23 cellular contexts compared by ENCODE assay signal in the genomic region with DNA sequence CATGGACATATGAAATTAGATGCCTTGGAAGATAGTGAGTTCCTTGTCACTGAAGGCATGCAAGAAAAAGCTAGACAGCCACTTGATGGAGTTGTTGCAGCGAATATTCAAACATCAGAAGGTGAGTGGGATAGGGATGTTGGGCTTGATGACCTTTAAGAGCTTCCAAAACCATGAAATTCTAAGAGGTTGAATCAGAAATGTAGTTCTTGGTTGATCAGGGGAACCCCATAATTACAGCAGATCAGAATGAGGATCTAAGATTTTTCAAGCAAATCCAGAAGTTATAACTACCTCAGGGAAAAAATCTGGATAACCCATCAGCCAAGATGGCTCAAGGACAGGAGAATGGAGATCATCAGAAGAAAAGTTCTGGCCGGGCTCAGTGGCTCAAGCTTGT.
DNase-seq lines count a peak whose midpoint lies in the region; ATAC-seq and TF ChIP-seq lines count a peak whose summit lies in the region.
"Had no signal": no experiment of that assay in that cellular context is flagged by ENCODE, and none has a peak within 500 bp of the region (broad histone marks: within the 10 kb centered on the region; RNA-seq: fewer than 3 reads in every experiment).

No MANE protein-coding gene starts in this region.

- H3K27ac ChIP-seq in osteoblast (ENCODE audit: low read depth, low read length), result no peak overlapping the region
- H3K27ac ChIP-seq: 22Rv1; A549; BLaER1 treated with 17β-estradiol and CSF1 and Interleukin-3, amounts not matched to agents 10 nM and 100 nM; C4-2B had no signal

- no peaks in the 10 kb centered on the region for H3K27me3 ChIP-seq in osteoblast (ENCODE audit: insufficient read depth, low read length)
- H3K27me3 ChIP-seq: BLaER1 treated with 17β-estradiol and CSF1 and Interleukin-3, amounts not matched to agents 10 nM and 100 nM had no signal

- H3K4me1 ChIP-seq in osteoblast (ENCODE audit: insufficient read depth, low read length), result no peaks in the 10 kb centered on the region
- H3K4me1 ChIP-seq: A549 had no signal

- ATAC-seq in stimulated activated naive B cell treated with anti-CD40 and anti-IgM and Interleukin-4, amounts not matched to agents 10 μg/mL and 1 μg/mL and 100 μg/mL, for 72 hours (replicated peaks), result peak; percentile 62 to 63
- no peak for ATAC-seq in natural killer cell
- ATAC-seq in activated naive CD8-positive, alpha-beta T cell treated with anti-CD3 and anti-CD28 coated beads, Interleukin-2, amount 50 U/mL, for 24 hours, result no peak
- ATAC-seq: A549, GM12878 had no signal

- H3K4me3 ChIP-seq in osteoblast (ENCODE audit: insufficient read depth, low read length), result no peak overlapping the region
- H3K4me3 ChIP-seq: A549; BLaER1 treated with 17β-estradiol and CSF1 and Interleukin-3, amounts not matched to agents 10 nM and 100 nM; GM12878 had no signal

- no peaks in the 10 kb centered on the region for H3K9me3 ChIP-seq in osteoblast (ENCODE audit: low read depth, low read length)
- H3K9me3 ChIP-seq: A549 had no signal

- DNase-seq in CD1c-positive myeloid dendritic cell (ENCODE audit: extremely low spot score) (peak; percentile 68), osteoblast (ENCODE audit: insufficient read length, low spot score, missing footprints) (peak; percentile 15), natural killer cell (no peak)
- DNase-seq in stimulated activated naive B cell treated with anti-CD40 and anti-IgM and Interleukin-4, amounts not matched to agents 10 μg/mL and 1 μg/mL and 100 μg/mL, for 72 hours, result no peak
- no peak for DNase-seq in activated naive CD8-positive, alpha-beta T cell treated with anti-CD3 and anti-CD28 coated beads, Interleukin-2, amount 50 U/mL, for 24 hours
- DNase-seq: AML-193; CD4-positive, alpha-beta memory T cell; CD4-positive, CD25-positive, alpha-beta regulatory T cell; CD8-positive, alpha-beta memory T cell; COR-L47; DMS 273 treated with DMSO at 0.1 percent for 48 hours; DMS153; DMS53; DMS79; DND-41; EL; GDM1 had no signal

- H3K36me3 Mint-ChIP-seq in stimulated activated naive B cell treated with anti-CD40 and anti-IgM and Interleukin-4, amounts not matched to agents 10 μg/mL and 1 μg/mL and 100 μg/mL, for 72 hours, result peaks cover 20 to 34% of the 10 kb centered on the region in 2 donors
- no peaks in the 10 kb centered on the region for H3K36me3 Mint-ChIP-seq in natural killer cell
- H3K36me3 Mint-ChIP-seq in activated naive CD8-positive, alpha-beta T cell treated with anti-CD3 and anti-CD28 coated beads, Interleukin-2, amount 50 U/mL, for 24 hours (ENCODE audit: low read depth), result no peaks in the 10 kb centered on the region
- H3K36me3 Mint-ChIP-seq: CD4-positive, alpha-beta memory T cell; CD4-positive, CD25-positive, alpha-beta regulatory T cell; CD8-positive, alpha-beta memory T cell had no signal

- H3K4me3 Mint-ChIP-seq in stimulated activated naive B cell treated with anti-CD40 and anti-IgM and Interleukin-4, amounts not matched to agents 10 μg/mL and 1 μg/mL and 100 μg/mL, for 72 hours, result no peak overlapping the region
- no peak overlapping the region for H3K4me3 Mint-ChIP-seq in natural killer cell
- no peak overlapping the region for H3K4me3 Mint-ChIP-seq in activated naive CD8-positive, alpha-beta T cell treated with anti-CD3 and anti-CD28 coated beads, Interleukin-2, amount 50 U/mL, for 24 hours
- H3K4me3 Mint-ChIP-seq: B cell; CD4-positive, alpha-beta memory T cell; CD4-positive, CD25-positive, alpha-beta regulatory T cell; CD8-positive, alpha-beta memory T cell had no signal

- H3K9me3 Mint-ChIP-seq in stimulated activated naive B cell treated with anti-CD40 and anti-IgM and Interleukin-4, amounts not matched to agents 10 μg/mL and 1 μg/mL and 100 μg/mL, for 72 hours, result peaks cover 4 to 13% of the 10 kb centered on the region in 2 donors
- H3K9me3 Mint-ChIP-seq in natural killer cell, result no peaks in the 10 kb centered on the region
- H3K9me3 Mint-ChIP-seq in activated naive CD8-positive, alpha-beta T cell treated with anti-CD3 and anti-CD28 coated beads, Interleukin-2, amount 50 U/mL, for 24 hours, result no peaks in the 10 kb centered on the region
- H3K9me3 Mint-ChIP-seq: CD4-positive, alpha-beta memory T cell; CD8-positive, alpha-beta memory T cell had no signal

- no peaks in the 10 kb centered on the region for H3K36me3 ChIP-seq in osteoblast (ENCODE audit: insufficient read depth, low read length)
- H3K36me3 ChIP-seq: BLaER1 treated with 17β-estradiol and CSF1 and Interleukin-3, amounts not matched to agents 10 nM and 100 nM had no signal

- no peak overlapping the region for H2AFZ ChIP-seq in osteoblast (ENCODE audit: low read length)

- intact Hi-C loops in natural killer cell (cut with micrococcal nuclease), result no loop called here

- no peaks in the 10 kb centered on the region for H3K27me3 Mint-ChIP-seq in stimulated activated naive B cell treated with anti-CD40 and anti-IgM and Interleukin-4, amounts not matched to agents 10 μg/mL and 1 μg/mL and 100 μg/mL, for 72 hours
- H3K27me3 Mint-ChIP-seq in natural killer cell (ENCODE audit: low read depth in 2 of 2), result peaks cover 0 to 4% of the 10 kb centered on the region in 2 donors
- no peaks in the 10 kb centered on the region for H3K27me3 Mint-ChIP-seq in activated naive CD8-positive, alpha-beta T cell treated with anti-CD3 and anti-CD28 coated beads, Interleukin-2, amount 50 U/mL, for 24 hours
- H3K27me3 Mint-ChIP-seq: B cell; CD4-positive, CD25-positive, alpha-beta regulatory T cell had no signal

- H4K20me1 ChIP-seq in osteoblast (ENCODE audit: insufficient read depth, low read length), result no peaks in the 10 kb centered on the region
- H4K20me1 ChIP-seq: BLaER1 treated with 17β-estradiol and CSF1 and Interleukin-3, amounts not matched to agents 10 nM and 100 nM had no signal

- peaks cover 47 to 73% of the 10 kb centered on the region in 2 donors for H3K4me1 Mint-ChIP-seq in stimulated activated naive B cell treated with anti-CD40 and anti-IgM and Interleukin-4, amounts not matched to agents 10 μg/mL and 1 μg/mL and 100 μg/mL, for 72 hours
- no peaks in the 10 kb centered on the region for H3K4me1 Mint-ChIP-seq in natural killer cell
- no peaks in the 10 kb centered on the region for H3K4me1 Mint-ChIP-seq in activated naive CD8-positive, alpha-beta T cell treated with anti-CD3 and anti-CD28 coated beads, Interleukin-2, amount 50 U/mL, for 24 hours
- H3K4me1 Mint-ChIP-seq: CD4-positive, alpha-beta memory T cell; CD4-positive, CD25-positive, alpha-beta regulatory T cell; CD8-positive, alpha-beta memory T cell had no signal

- no peaks in the 10 kb centered on the region for H3K79me2 ChIP-seq in osteoblast (ENCODE audit: insufficient read depth, low read length)

- peak overlapping the region; percentile 60 for H3K27ac Mint-ChIP-seq in stimulated activated naive B cell treated with anti-CD40 and anti-IgM and Interleukin-4, amounts not matched to agents 10 μg/mL and 1 μg/mL and 100 μg/mL, for 72 hours
- no peak overlapping the region for H3K27ac Mint-ChIP-seq in natural killer cell
- no peak overlapping the region for H3K27ac Mint-ChIP-seq in activated naive CD8-positive, alpha-beta T cell treated with anti-CD3 and anti-CD28 coated beads, Interleukin-2, amount 50 U/mL, for 24 hours
- H3K27ac Mint-ChIP-seq: B cell; CD4-positive, alpha-beta memory T cell; CD4-positive, CD25-positive, alpha-beta regulatory T cell; CD8-positive, alpha-beta memory T cell had no signal

- no peak for TF ChIP-seq CTCF in osteoblast (IDR thresholded peaks at IDR 0.05; ENCODE audit: extremely low read depth, low read depth, low read length)
- no peak for TF ChIP-seq CTCF in natural killer cell (IDR thresholded peaks at IDR 0.05)

- no peak overlapping the region for H3K4me2 ChIP-seq in osteoblast (ENCODE audit: insufficient read depth, low read length)
- H3K4me2 ChIP-seq: A549; BLaER1 treated with 17β-estradiol and CSF1 and Interleukin-3, amounts not matched to agents 10 nM and 100 nM had no signal

Comparison
In these comparisons a context has a peak if more than half of its experiments do, and no peak if none do; other contexts are left out.
1. DNase-seq: peak in CD1c-positive myeloid dendritic cell (single experiment) and osteoblast (single experiment); none in stimulated activated naive B cell treated with anti-CD40 and anti-IgM and Interleukin-4, amounts not matched to agents 10 μg/mL and 1 μg/mL and 100 μg/mL, for 72 hours (single experiment), natural killer cell (single experiment) and activated naive CD8-positive, alpha-beta T cell treated with anti-CD3 and anti-CD28 coated beads, Interleukin-2, amount 50 U/mL, for 24 hours (single experiment).
2. ATAC-seq: peak in stimulated activated naive B cell treated with anti-CD40 and anti-IgM and Interleukin-4, amounts not matched to agents 10 μg/mL and 1 μg/mL and 100 μg/mL, for 72 hours (2 of 2); none in natural killer cell (0 of 3) and activated naive CD8-positive, alpha-beta T cell treated with anti-CD3 and anti-CD28 coated beads, Interleukin-2, amount 50 U/mL, for 24 hours (single experiment).